Comparison of ENCODE assay signal across 9 cellular contexts in genomic region chr14:49594347-49595089, GRCh38. TPM values are rescaled to one million over a fixed set of nuclear protein-coding genes. Genes with fewer than 3 reads are reported as not detected.
A peak's percentile ranks its signal among the peaks of the same experiment; 100 is the strongest.
DNase-seq lines count a peak whose midpoint lies in the region; ATAC-seq and TF ChIP-seq lines count a peak whose summit lies in the region.
"Had no signal": no experiment of that assay in that cellular context is flagged by ENCODE, and none has a peak within 500 bp of the region (broad histone marks: within the 10 kb centered on the region; RNA-seq: fewer than 3 reads in every experiment).

No MANE protein-coding gene starts in this region.

- TF ChIP-seq CTCF in GM10266 (IDR thresholded peaks at IDR 0.05; ENCODE audit: control insufficient read depth, insufficient read depth, low read depth, missing control alignments), result no peak

- ATAC-seq in HG03280 (IDR thresholded peaks at IDR 0.05; ENCODE audit: unreplicated experiment), result peak; percentile 32
- ATAC-seq in esophagus mucosa, result no peak
- ATAC-seq in HG03097 (IDR thresholded peaks at IDR 0.05; ENCODE audit: low FRiP score, unreplicated experiment), result no peak
- ATAC-seq: naive thymus-derived CD4-positive, alpha-beta T cell had no signal

- peak; percentile 51 for DNase-seq in GM10266 (ENCODE audit: extremely low spot score)
- DNase-seq in cerebellar cortex (ENCODE audit: low spot score), result peak; percentile 37
- DNase-seq in midbrain (lab: John Stamatoyannopoulos, UW), result peak; percentile 31
- DNase-seq in cerebellar nuclear complex (lab: John Stamatoyannopoulos, UW), result no peak
- DNase-seq in NCI-H2081 (lab: John Stamatoyannopoulos, UW), result no peak
- DNase-seq: naive thymus-derived CD4-positive, alpha-beta T cell had no signal

RNA-seq across cellular contexts. Expression of gene LRR1, which starts 4.2 kb away (rescaled TPM):
- 10.3 TPM for total RNA-seq in esophagus mucosa

RNA-seq across cellular contexts. Expression of gene RPS29, which starts 8.3 kb away (rescaled TPM):
- 1,410 TPM for total RNA-seq in esophagus mucosa

RNA-seq across cellular contexts. Expression of gene RPL36AL, which starts 25.9 kb away (rescaled TPM):
- total RNA-seq in esophagus mucosa, result 129 TPM

RNA-seq across cellular contexts. Expression of gene MGAT2, which starts 26.1 kb away (rescaled TPM):
- 15.1 TPM for total RNA-seq in esophagus mucosa

RNA-seq across cellular contexts. Expression of gene DNAAF2, which starts 40.5 kb away (rescaled TPM):
- total RNA-seq in esophagus mucosa, result 5.7 TPM

Comparison
In these comparisons a context has a peak if more than half of its experiments do, and no peak if none do; other contexts are left out.
1. DNase-seq: peak in GM10266 (single experiment), cerebellar cortex (single experiment) and midbrain (single experiment); none in cerebellar nuclear complex (0 of 2) and NCI-H2081 (0 of 2).